Comparison of ENCODE assay signal across 9 cellular contexts in genomic region chr4:80182237-80182866, GRCh38. TPM values are rescaled to one million over a fixed set of nuclear protein-coding genes. Genes with fewer than 3 reads are reported as not detected.
DNase-seq lines count a peak whose midpoint lies in the region; ATAC-seq, FAIRE-seq and TF ChIP-seq lines count a peak whose summit lies in the region.
"Had no signal": no experiment of that assay in that cellular context is flagged by ENCODE, and none has a peak within 500 bp of the region (broad histone marks: within the 10 kb centered on the region; RNA-seq: fewer than 3 reads in every experiment).

No MANE protein-coding gene starts in this region.

- peak overlapping the region; percentile 84 for H3K27ac Mint-ChIP-seq in activated naive CD4-positive, alpha-beta T cell treated with anti-CD3 and anti-CD28 coated beads, Interleukin-2, amount 50 U/mL, for 24 hours
- peak overlapping the region; percentile 58 to 74 for H3K27ac Mint-ChIP-seq in natural killer cell treated with Interleukin-12 subunit alpha and Interleukin-12 subunit beta and Interleukin-15 and Interleukin-18, amount 100 ng/mL, for 72 hours

- no peak for TF ChIP-seq CTCF in pancreas (IDR thresholded peaks at IDR 0.05)

- WGBS in pancreas, 2 donors, result 10 to 14% methylated on average over 10 of the region's 10 CpGs

- TF ChIP-seq POLR2A in GM12891 (IDR thresholded peaks at IDR 0.05; ENCODE audit: low read depth, low read length), result no peak

- H3K36me3 Mint-ChIP-seq in activated naive CD4-positive, alpha-beta T cell treated with anti-CD3 and anti-CD28 coated beads, Interleukin-2, amount 50 U/mL, for 24 hours, result peaks cover 3% of the 10 kb centered on the region
- peaks cover 30% of the 10 kb centered on the region for H3K36me3 Mint-ChIP-seq in natural killer cell treated with Interleukin-12 subunit alpha and Interleukin-12 subunit beta and Interleukin-15 and Interleukin-18, amount 100 ng/mL, for 72 hours

- peak; percentile 5 for FAIRE-seq in GM12891 (lab: Jason Lieb, UNC)
- no peak for FAIRE-seq in pancreas (lab: Jason Lieb, UNC)

- peak overlapping the region; percentile 60 for H3K4me3 Mint-ChIP-seq in activated naive CD4-positive, alpha-beta T cell treated with anti-CD3 and anti-CD28 coated beads, Interleukin-2, amount 50 U/mL, for 24 hours
- peak overlapping the region; percentile 74 for H3K4me3 Mint-ChIP-seq in natural killer cell treated with Interleukin-12 subunit alpha and Interleukin-12 subunit beta and Interleukin-15 and Interleukin-18, amount 100 ng/mL, for 72 hours

- peaks cover 2% of the 10 kb centered on the region for H3K27me3 Mint-ChIP-seq in activated naive CD4-positive, alpha-beta T cell treated with anti-CD3 and anti-CD28 coated beads, Interleukin-2, amount 50 U/mL, for 24 hours
- peaks cover 0 to 17% of the 10 kb centered on the region in 2 donors for H3K27me3 Mint-ChIP-seq in natural killer cell treated with Interleukin-12 subunit alpha and Interleukin-12 subunit beta and Interleukin-15 and Interleukin-18, amount 100 ng/mL, for 72 hours

- peaks cover 0 to 9% (median 4%) of the 10 kb centered on the region in 3 donors for H3K4me1 ChIP-seq in pancreas

- no peaks in the 10 kb centered on the region for H3K9me3 Mint-ChIP-seq in activated naive CD4-positive, alpha-beta T cell treated with anti-CD3 and anti-CD28 coated beads, Interleukin-2, amount 50 U/mL, for 24 hours
- peaks cover 10% of the 10 kb centered on the region for H3K9me3 Mint-ChIP-seq in natural killer cell treated with Interleukin-12 subunit alpha and Interleukin-12 subunit beta and Interleukin-15 and Interleukin-18, amount 100 ng/mL, for 72 hours

- no peak for DNase-seq in GM12891 (ENCODE audit: insufficient read length, low spot score)
- DNase-seq in natural killer cell treated with Interleukin-12 subunit alpha and Interleukin-12 subunit beta and Interleukin-15 and Interleukin-18, amount 100 ng/mL, for 72 hours (ENCODE audit: low spot score), result no peak
- DNase-seq in pancreas, result no peak
- no peak for DNase-seq in NCI-H510A (lab: John Stamatoyannopoulos, UW)
- DNase-seq: NCI-H2227 treated with DMSO at 0.1 percent for 48 hours had no signal

- no peak overlapping the region for H3K4me3 ChIP-seq in pancreas

- no peaks in the 10 kb centered on the region for H3K9me3 ChIP-seq in pancreas

- intact Hi-C loops in pancreas (cut with DNase I), result no loop called here

- H3K4me1 Mint-ChIP-seq in activated naive CD4-positive, alpha-beta T cell treated with anti-CD3 and anti-CD28 coated beads, Interleukin-2, amount 50 U/mL, for 24 hours, result peaks cover 51% of the 10 kb centered on the region
- peaks cover 54 to 61% of the 10 kb centered on the region in 2 donors for H3K4me1 Mint-ChIP-seq in natural killer cell treated with Interleukin-12 subunit alpha and Interleukin-12 subunit beta and Interleukin-15 and Interleukin-18, amount 100 ng/mL, for 72 hours (ENCODE audit: low read depth in 2 of 2)

- H3K27me3 ChIP-seq in pancreas, result peaks cover 0 to 25% (median 8%) of the 10 kb centered on the region in 4 donors

- peak; percentile 24 for ATAC-seq in HG02678 (IDR thresholded peaks at IDR 0.05; ENCODE audit: unreplicated experiment)
- ATAC-seq in natural killer cell treated with Interleukin-12 subunit alpha and Interleukin-12 subunit beta and Interleukin-15 and Interleukin-18, amount 100 ng/mL, for 72 hours, result no peak
- ATAC-seq in esophagus mucosa, result no peak
- no peak for ATAC-seq in GM21515 (IDR thresholded peaks at IDR 0.05; ENCODE audit: unreplicated experiment)
- no peak for ATAC-seq in pancreas

- no peaks in the 10 kb centered on the region for H3K36me3 ChIP-seq in pancreas

- no peak overlapping the region for H3K27ac ChIP-seq in pancreas

TF ChIP-seq in GM12891, 5 proteins besides CTCF, POLR2A, EP300 and RAD21:
- TF ChIP-seq TAF1 (IDR thresholded peaks at IDR 0.05; ENCODE audit: low read depth, low read length) (no peak), POLR2AphosphoS5 (IDR thresholded peaks at IDR 0.05; ENCODE audit: low read depth, low read length) (no peak), POU2F2 (IDR thresholded peaks at IDR 0.05; ENCODE audit: low read depth, low read length) (no peak), PAX5 (IDR thresholded peaks at IDR 0.05; ENCODE audit: insufficient read depth, low read length, severe bottlenecking) (no peak), SPI1 (IDR thresholded peaks at IDR 0.05; ENCODE audit: low read depth, low read length) (no peak)
TF ChIP-seq in GM12891: peak in this region for 0.

RNA-seq across cellular contexts. Expression of gene PRDM8, which starts 15.0 kb away (rescaled TPM):
- 0.73 TPM for polyA plus RNA-seq in GM12891 (2012; ENCODE audit: low read depth, missing spikeins)
- 10 to 100 TPM; 12.3 to 15.5 TPM for total RNA-seq in natural killer cell treated with Interleukin-12 subunit alpha and Interleukin-12 subunit beta and Interleukin-15 and Interleukin-18, amount 100 ng/mL, for 72 hours
- total RNA-seq in esophagus mucosa, result 0.40 TPM
- total RNA-seq in pancreas, result 1 to 10 TPM in 1 of 6 donors, under 1 TPM in 5; 0.14 to 1.5 (median 0.60) TPM
- under 1 TPM; 0.28 to 0.49 TPM for polyA plus RNA-seq in pancreas
